16 cellular contexts compared by ENCODE assay signal in the genomic region with DNA sequence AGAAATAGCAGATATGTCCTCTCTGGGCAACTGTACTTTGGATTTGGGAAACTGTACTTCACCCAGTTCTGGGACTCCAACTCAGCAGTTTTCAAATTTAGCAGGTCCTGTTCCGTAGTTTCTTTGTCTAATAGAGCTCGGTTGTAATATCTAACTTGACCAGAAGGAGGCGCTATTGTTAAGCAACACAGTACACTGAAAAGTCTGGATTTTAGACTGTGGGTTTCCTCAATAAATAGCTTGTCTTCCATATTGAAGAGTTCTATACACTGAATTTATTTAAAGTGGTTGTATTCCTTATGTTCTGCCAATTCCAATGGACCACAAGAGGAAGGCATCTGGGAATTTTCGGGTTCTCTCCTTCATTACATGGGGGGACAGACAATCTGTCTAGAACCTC. TPM values are rescaled to one million over a fixed set of nuclear protein-coding genes. Genes with fewer than 3 reads are reported as not detected.
DNase-seq lines count a peak whose midpoint lies in the region; ATAC-seq and TF ChIP-seq lines count a peak whose summit lies in the region.
"Had no signal": no experiment of that assay in that cellular context is flagged by ENCODE, and none has a peak within 500 bp of the region (broad histone marks: within the 10 kb centered on the region; RNA-seq: fewer than 3 reads in every experiment).

No MANE protein-coding gene starts in this region.

- H3K4me3 ChIP-seq in CD8-positive, alpha-beta T cell (ENCODE audit: low read depth, low read length): no peak overlapping the region
- H3K4me3 ChIP-seq in IMR-90 (ENCODE audit: insufficient read depth, low read depth, low read length): no peak overlapping the region
- H3K4me3 ChIP-seq in brain microvascular endothelial cell (ENCODE audit: low read depth, low read length): no peak overlapping the region
- no peak overlapping the region for H3K4me3 ChIP-seq in left lung
- H3K4me3 ChIP-seq: ascending aorta, esophagus squamous epithelium had no signal

- no peak overlapping the region for H3K56ac ChIP-seq in IMR-90 (ENCODE audit: extremely low read depth, insufficient read depth, low read length)

- no peak overlapping the region for H2BK120ac ChIP-seq in IMR-90 (ENCODE audit: low read depth, low read length)

- dilution Hi-C loops in IMR-90 (cut with HindIII; ENCODE audit: low sequenced_read_pairs, unreplicated experiment): no loop called here

- no peak for DNase-seq in CD8-positive, alpha-beta T cell
- DNase-seq in IMR-90: no peak
- no peak for DNase-seq in brain microvascular endothelial cell
- peak; percentile 50 for DNase-seq in natural killer cell treated with Interleukin-12 subunit alpha and Interleukin-12 subunit beta and Interleukin-15 and Interleukin-18, amount 100 ng/mL, for 72 hours (ENCODE audit: low spot score)
- DNase-seq in dermis blood vessel endothelial cell: no peak
- DNase-seq in NCI-H128 (lab: John Stamatoyannopoulos, UW; ENCODE audit: unreplicated experiment): no peak
- no peak for DNase-seq in activated effector memory CD4-positive, alpha-beta T cell treated with anti-CD3 and anti-CD28 coated beads, Interleukin-2, amount 50 U/mL, for 16 hours
- no peak for DNase-seq in left lung
- DNase-seq: esophagus squamous epithelium; GOT3; kidney glomerular epithelial cell; NCI-H1048; NK-92 treated with Interleukin-12 subunit alpha and Interleukin-12 subunit beta, amount 100 ng/mL, for 24 hours; nucleus accumbens; stimulated activated CD4-positive, alpha-beta T cell treated with anti-CD3 and anti-CD28 coated beads, Interleukin-4, amount 100 ng/mL, for 24 hours had no signal

- TF ChIP-seq CTCF in CD8-positive, alpha-beta T cell (IDR thresholded peaks at IDR 0.05): peak; percentile 36
- TF ChIP-seq CTCF in IMR-90 (conservative IDR thresholded peaks at IDR 0.05; ENCODE audit: low read depth, low read length): peak; percentile 26; the same call in 1 of the 2 replicates
- peak; percentile 44 for TF ChIP-seq CTCF in brain microvascular endothelial cell (IDR thresholded peaks at IDR 0.05; ENCODE audit: low read depth, low read length, missing control alignments)
- TF ChIP-seq CTCF in left lung (IDR thresholded peaks at IDR 0.05): no peak

- no peak overlapping the region for H3K14ac ChIP-seq in IMR-90 (replicated peaks; ENCODE audit: low read depth, low read length)

- WGBS in IMR-90 (ENCODE audit: extremely low coverage in 2 of 2, insufficient read length in 1 of 2), 2 experiments: no CpG with 5 or more reads among the region's 4 CpGs

- TF ChIP-seq POLR2A in IMR-90 (IDR thresholded peaks at IDR 0.05; ENCODE audit: low read depth, low read length): no peak

- H3K27ac Mint-ChIP-seq in CD8-positive, alpha-beta T cell: no peak overlapping the region
- no peak overlapping the region for H3K27ac Mint-ChIP-seq in natural killer cell treated with Interleukin-12 subunit alpha and Interleukin-12 subunit beta and Interleukin-15 and Interleukin-18, amount 100 ng/mL, for 72 hours

- H3K79me1 ChIP-seq in IMR-90 (ENCODE audit: low read depth in 1 of 2, low read length in 2 of 2): no peaks in the 10 kb centered on the region; a peak in 1 of 4 replicates

- no peak overlapping the region for H4K8ac ChIP-seq in IMR-90 (ENCODE audit: low read depth in 2 of 2, low read length in 2 of 2)

- H3K23ac ChIP-seq in IMR-90 (ENCODE audit: low read depth, low read length): no peak overlapping the region

- no peaks in the 10 kb centered on the region for H3K36me3 ChIP-seq in CD8-positive, alpha-beta T cell (ENCODE audit: insufficient read depth, low read length)
- H3K36me3 ChIP-seq in IMR-90 (ENCODE audit: control insufficient read depth, insufficient read depth, low read length) (no peaks in the 10 kb centered on the region), brain microvascular endothelial cell (replicated peaks) (no peaks in the 10 kb centered on the region), left lung (no peaks in the 10 kb centered on the region)
- H3K36me3 ChIP-seq: ascending aorta, esophagus squamous epithelium had no signal

- H2AK5ac ChIP-seq in IMR-90 (ENCODE audit: low read depth, low read length): no peak overlapping the region

- no peak overlapping the region for H3K4me2 ChIP-seq in IMR-90 (ENCODE audit: low read depth, low read length)

- no peak overlapping the region for H3K9ac ChIP-seq in IMR-90 (ENCODE audit: low read depth, low read length)

- CTCF ChIA-PET in CD8-positive, alpha-beta T cell (lab: Charles Lee): interaction anchor here (0.9 to 1.4 kb wide), 2 partner anchors 9 to 10 kb away, joined by 3 to 4 read pairs; no protein-coding TSS in a partner anchor
- CTCF ChIA-PET in IMR-90 (lab: Yijun Ruan, JAX): no interaction called here

- no peaks in the 10 kb centered on the region for H3K27me3 Mint-ChIP-seq in CD8-positive, alpha-beta T cell (ENCODE audit: low read depth)
- H3K27me3 Mint-ChIP-seq in natural killer cell treated with Interleukin-12 subunit alpha and Interleukin-12 subunit beta and Interleukin-15 and Interleukin-18, amount 100 ng/mL, for 72 hours: peaks cover 0 to 3% of the 10 kb centered on the region in 2 donors

- intact Hi-C loops in CD8-positive, alpha-beta T cell (cut with DNase I, micrococcal nuclease): no loop called here
- intact Hi-C loops in IMR-90 (cut with micrococcal nuclease) (no loop called here), left lung (cut with DNase I) (no loop called here)

- no peak overlapping the region for H3K18ac ChIP-seq in IMR-90 (ENCODE audit: low read depth, low read length)

- no peak overlapping the region for H2BK20ac ChIP-seq in IMR-90 (ENCODE audit: low read depth, low read length)

- no TSS peak for BruUV-seq in IMR-90 (replicated peaks; lab: Mats Ljungman, UMichigan)

- no peaks in the 10 kb centered on the region for H3K36me3 Mint-ChIP-seq in CD8-positive, alpha-beta T cell
- no peaks in the 10 kb centered on the region for H3K36me3 Mint-ChIP-seq in natural killer cell treated with Interleukin-12 subunit alpha and Interleukin-12 subunit beta and Interleukin-15 and Interleukin-18, amount 100 ng/mL, for 72 hours

- no peak overlapping the region for H3K4ac ChIP-seq in IMR-90 (ENCODE audit: low read depth, low read length)

- peaks cover 3% of the 10 kb centered on the region; the same call in 1 of the 2 replicates for H3K9me1 ChIP-seq in IMR-90 (ENCODE audit: insufficient read depth, low read length)

- 0 out of 2 replicates have a peak, but pooled peaks have one; percentile 8 for TF ChIP-seq RAD21 in IMR-90 (IDR thresholded peaks at IDR 0.05; ENCODE audit: low read length)

- H3K9me3 Mint-ChIP-seq in CD8-positive, alpha-beta T cell: peaks cover 3% of the 10 kb centered on the region
- no peaks in the 10 kb centered on the region for H3K9me3 Mint-ChIP-seq in natural killer cell treated with Interleukin-12 subunit alpha and Interleukin-12 subunit beta and Interleukin-15 and Interleukin-18, amount 100 ng/mL, for 72 hours

- H3K27me3 ChIP-seq in CD8-positive, alpha-beta T cell (ENCODE audit: insufficient read depth, low read length): no peaks in the 10 kb centered on the region
- H3K27me3 ChIP-seq in IMR-90 (ENCODE audit: control insufficient read depth, insufficient read depth, low read length) (peaks cover 2% of the 10 kb centered on the region; the same call in 1 of the 2 replicates), brain microvascular endothelial cell (replicated peaks) (no peaks in the 10 kb centered on the region), left lung (peaks cover 0 to 31% of the 10 kb centered on the region in 2 donors)
- H3K27me3 ChIP-seq: ascending aorta had no signal

- no peak for ATAC-seq in CD8-positive, alpha-beta T cell
- ATAC-seq in IMR-90 (ENCODE audit: low read depth): no peak
- ATAC-seq in natural killer cell treated with Interleukin-12 subunit alpha and Interleukin-12 subunit beta and Interleukin-15 and Interleukin-18, amount 100 ng/mL, for 72 hours: no peak
- no peak for ATAC-seq in left lung

- no peaks in the 10 kb centered on the region for H3K9me3 ChIP-seq in CD8-positive, alpha-beta T cell (ENCODE audit: low read length)
- H3K9me3 ChIP-seq in IMR-90 (ENCODE audit: control insufficient read depth, insufficient read depth, low read length): peaks cover 9% of the 10 kb centered on the region
- peaks cover 0 to 14% of the 10 kb centered on the region in 2 donors for H3K9me3 ChIP-seq in left lung

- H4K5ac ChIP-seq in IMR-90 (ENCODE audit: low read depth, low read length): no peak overlapping the region

- H4K91ac ChIP-seq in IMR-90 (ENCODE audit: insufficient read depth, low read depth, low read length): no peak overlapping the region

- H3K27ac ChIP-seq in CD8-positive, alpha-beta T cell (ENCODE audit: low read depth, low read length): no peak overlapping the region
- H3K27ac ChIP-seq in IMR-90 (ENCODE audit: insufficient read depth, low read length) (no peak overlapping the region), brain microvascular endothelial cell (no peak overlapping the region), left lung (no peak overlapping the region)
- H3K27ac ChIP-seq: ascending aorta, esophagus squamous epithelium had no signal

- H3K4me1 Mint-ChIP-seq in CD8-positive, alpha-beta T cell (ENCODE audit: low read depth): no peaks in the 10 kb centered on the region
- no peaks in the 10 kb centered on the region for H3K4me1 Mint-ChIP-seq in natural killer cell treated with Interleukin-12 subunit alpha and Interleukin-12 subunit beta and Interleukin-15 and Interleukin-18, amount 100 ng/mL, for 72 hours (ENCODE audit: low read depth in 2 of 2)

- POLR2A ChIA-PET in CD8-positive, alpha-beta T cell (lab: Charles Lee): no interaction called here
- POLR2A ChIA-PET in IMR-90 (lab: Charles Lee; ENCODE audit: unreplicated experiment): no interaction called here

- in situ Hi-C loops in IMR-90 (cut with MboI; ENCODE audit: low sequenced_read_pairs): no loop called here
- in situ Hi-C loops in brain microvascular endothelial cell (cut with HindIII; ENCODE audit: low pct_ligation_motif_present, low sequenced_read_pairs): no loop called here

- no peak overlapping the region for H2AFZ ChIP-seq in IMR-90 (replicated peaks; ENCODE audit: low read length, poor library complexity)

- no peak overlapping the region for H2AK9ac ChIP-seq in IMR-90 (replicated peaks; ENCODE audit: low read depth, low read length, poor library complexity)

- H3K4me1 ChIP-seq in CD8-positive, alpha-beta T cell (ENCODE audit: insufficient read depth, low read length): no peaks in the 10 kb centered on the region
- H3K4me1 ChIP-seq in IMR-90 (ENCODE audit: control insufficient read depth, insufficient read depth, low read length): no peaks in the 10 kb centered on the region
- no peaks in the 10 kb centered on the region for H3K4me1 ChIP-seq in left lung
- H3K4me1 ChIP-seq: ascending aorta, esophagus squamous epithelium had no signal

- peaks cover 3% of the 10 kb centered on the region; the same call in 1 of the 2 replicates for H4K20me1 ChIP-seq in IMR-90 (ENCODE audit: insufficient read depth, low read length)

- H2BK5ac ChIP-seq in IMR-90 (ENCODE audit: low read depth, low read length, poor library complexity, severe bottlenecking): no peak overlapping the region

- H3K4me3 Mint-ChIP-seq in CD8-positive, alpha-beta T cell: no peak overlapping the region
- H3K4me3 Mint-ChIP-seq in natural killer cell treated with Interleukin-12 subunit alpha and Interleukin-12 subunit beta and Interleukin-15 and Interleukin-18, amount 100 ng/mL, for 72 hours: no peak overlapping the region

- no peak overlapping the region for H2BK15ac ChIP-seq in IMR-90 (ENCODE audit: low read depth, low read length)

RNA-seq across cellular contexts. Expression of gene ELFN1, which starts 39.8 kb away (rescaled TPM):
- not detected for total RNA-seq in CD8-positive, alpha-beta T cell
- 1.6 and 2.2 TPM in 2 replicates for total RNA-seq in IMR-90 (2012; rRNA removed)
- 5.2 and 7.8 TPM in 2 replicates for polyA plus RNA-seq in IMR-90 (2012; rRNA removed)
- polyA plus RNA-seq in IMR-90 (2012; cell fraction: cytosol; rRNA removed): 3.9 and 10.2 TPM in 2 replicates
- polyA plus RNA-seq in IMR-90 (2012; cell fraction: nucleus; rRNA removed; ENCODE audit: low replicate concordance): 3.8 and 9.6 TPM in 2 replicates
- under 1 TPM in 1 of 2 donors, not detected in 1; 0.11 TPM for total RNA-seq in natural killer cell treated with Interleukin-12 subunit alpha and Interleukin-12 subunit beta and Interleukin-15 and Interleukin-18, amount 100 ng/mL, for 72 hours
- total RNA-seq in dermis blood vessel endothelial cell: 0.56 and 1.2 TPM in 2 replicates
- total RNA-seq in left lung: 1 to 10 TPM; 1.5 to 1.6 TPM

Comparison
In these comparisons a context has a peak if more than half of its experiments do, and no peak if none do; other contexts are left out.
1. CTCF ChIP-seq: peak in CD8-positive, alpha-beta T cell (single experiment), IMR-90 (single experiment) and brain microvascular endothelial cell (single experiment); none in left lung (0 of 2).